In genomic region chr4:74109894-74110605, GRCh38 we compare ENCODE assay signal across 10 cellular contexts. TPM values are rescaled to one million over a fixed set of nuclear protein-coding genes. Genes with fewer than 3 reads are reported as not detected.
DNase-seq lines count a peak whose midpoint lies in the region; ATAC-seq and TF ChIP-seq lines count a peak whose summit lies in the region.
"Had no signal": no experiment of that assay in that cellular context is flagged by ENCODE, and none has a peak within 500 bp of the region (broad histone marks: within the 10 kb centered on the region; RNA-seq: fewer than 3 reads in every experiment).

No MANE protein-coding gene starts in this region.

- H3K27ac ChIP-seq in left ventricle myocardium inferior (replicated peaks) (peak overlapping the region; percentile 90), breast epithelium (peak overlapping the region; percentile 91 to 92), lower lobe of right lung (peak overlapping the region; percentile 76), upper lobe of right lung (peak overlapping the region; percentile 39)
- H3K27ac ChIP-seq: parathyroid adenoma had no signal

- H3K27me3 ChIP-seq in left ventricle myocardium inferior (ENCODE audit: low read depth), result no peaks in the 10 kb centered on the region
- H3K27me3 ChIP-seq in breast epithelium, result no peaks in the 10 kb centered on the region
- no peaks in the 10 kb centered on the region for H3K27me3 ChIP-seq in lower lobe of right lung (ENCODE audit: low read depth)
- no peaks in the 10 kb centered on the region for H3K27me3 ChIP-seq in upper lobe of right lung

- TF ChIP-seq POLR2A in breast epithelium (IDR thresholded peaks at IDR 0.05), result no peak

- DNase-seq in left ventricle myocardium inferior (no peak), left ventricle myocardium superior (no peak), breast epithelium (ENCODE audit: low spot score in 2 of 2) (no peak), lower lobe of right lung (no peak), upper lobe of right lung (no peak), posterior vena cava (ENCODE audit: low spot score) (no peak)
- DNase-seq in activated naive CD4-positive, alpha-beta T cell treated with anti-CD3 and anti-CD28 coated beads, Interleukin-2, amount 50 U/mL, for 16 hours, result no peak
- DNase-seq: KBM-7 had no signal

- no peak for ATAC-seq in left ventricle myocardium superior
- ATAC-seq in lower lobe of right lung, result peak; percentile 38 to 63
- peak; percentile 23 for ATAC-seq in upper lobe of right lung
- ATAC-seq in GM21447 (IDR thresholded peaks at IDR 0.05; ENCODE audit: unreplicated experiment), result no peak

- H3K36me3 ChIP-seq in left ventricle myocardium inferior (no peaks in the 10 kb centered on the region), breast epithelium (no peaks in the 10 kb centered on the region), lower lobe of right lung (no peaks in the 10 kb centered on the region), upper lobe of right lung (no peaks in the 10 kb centered on the region)

- H3K4me1 ChIP-seq in left ventricle myocardium inferior (peaks cover 65% of the 10 kb centered on the region), breast epithelium (peaks cover 0 to 4% of the 10 kb centered on the region in 2 donors), lower lobe of right lung (peaks cover 42% of the 10 kb centered on the region), upper lobe of right lung (peaks cover 17% of the 10 kb centered on the region)
- H3K4me1 ChIP-seq: parathyroid adenoma had no signal

- H3K9me3 ChIP-seq in left ventricle myocardium inferior (replicated peaks) (no peaks in the 10 kb centered on the region), breast epithelium (no peaks in the 10 kb centered on the region), lower lobe of right lung (no peaks in the 10 kb centered on the region), upper lobe of right lung (no peaks in the 10 kb centered on the region)

- TF ChIP-seq CTCF in left ventricle myocardium inferior (IDR thresholded peaks at IDR 0.05; ENCODE audit: borderline replicate concordance), result no peak
- TF ChIP-seq CTCF in breast epithelium (IDR thresholded peaks at IDR 0.05), result no peak
- TF ChIP-seq CTCF in lower lobe of right lung (IDR thresholded peaks at IDR 0.05), result no peak
- no peak for TF ChIP-seq CTCF in upper lobe of right lung (IDR thresholded peaks at IDR 0.05)

- H3K4me3 ChIP-seq in left ventricle myocardium inferior, result no peak overlapping the region
- no peak overlapping the region for H3K4me3 ChIP-seq in breast epithelium
- H3K4me3 ChIP-seq in lower lobe of right lung, result no peak overlapping the region
- H3K4me3 ChIP-seq in upper lobe of right lung, result no peak overlapping the region

- intact Hi-C loops in left ventricle myocardium inferior (cut with micrococcal nuclease), result no loop called here
- intact Hi-C loops in left ventricle myocardium superior (cut with micrococcal nuclease), result no loop called here
- intact Hi-C loops in breast epithelium (cut with DNase I; ENCODE audit: low total_unique reads), result no loop called here
- intact Hi-C loops in lower lobe of right lung (cut with DNase I), result no loop called here
- intact Hi-C loops in upper lobe of right lung (cut with DNase I), result no loop called here
- intact Hi-C loops in posterior vena cava (cut with DNase I), result no loop called here

RNA-seq across cellular contexts. Expression of gene CXCL2, which starts 11.1 kb away (rescaled TPM):
- total RNA-seq in left ventricle myocardium inferior (11.3 TPM), left ventricle myocardium superior (12.0 TPM), breast epithelium (10 to 100 TPM; 12.2 to 51.8 (median 16.1) TPM), lower lobe of right lung (30.1 TPM), upper lobe of right lung (51.9 TPM), posterior vena cava (10 to 100 TPM in 1 of 2 donors, 1 to 10 TPM in 1; 9.3 to 23.6 TPM)

RNA-seq across cellular contexts. Expression of gene MTHFD2L, which starts 47.9 kb away (rescaled TPM):
- total RNA-seq in left ventricle myocardium inferior (13.8 TPM), left ventricle myocardium superior (8.5 TPM), breast epithelium (10 to 100 TPM; 20.5 to 48.1 (median 29.2) TPM), lower lobe of right lung (11.0 TPM), upper lobe of right lung (14.1 TPM), posterior vena cava (10 to 100 TPM in 1 of 2 donors, 1 to 10 TPM in 1; 9.6 to 10.8 TPM)

Comparison
In these comparisons a context has a peak if more than half of its experiments do, and no peak if none do; other contexts are left out.
1. H3K27ac ChIP-seq: peak in every context shown above with its lines; median percentile 92 in breast epithelium; 90 in left ventricle myocardium inferior; 76 in lower lobe of right lung; 39 in upper lobe of right lung.
2. ATAC-seq: peak in lower lobe of right lung (2 of 2) and upper lobe of right lung (single experiment); none in left ventricle myocardium superior (single experiment) and GM21447 (single experiment).